12 cellular contexts compared by ENCODE assay signal in genomic region chr2:36562245-36562644, GRCh38. TPM values are rescaled to one million over a fixed set of nuclear protein-coding genes. Genes with fewer than 3 reads are reported as not detected.
DNase-seq lines count a peak whose midpoint lies in the region; FAIRE-seq and TF ChIP-seq lines count a peak whose summit lies in the region.
"Had no signal": no experiment of that assay in that cellular context is flagged by ENCODE, and none has a peak within 500 bp of the region (broad histone marks: within the 10 kb centered on the region; RNA-seq: fewer than 3 reads in every experiment).

No MANE protein-coding gene starts in this region.

- in situ Hi-C loops in brain microvascular endothelial cell (cut with HindIII; ENCODE audit: low pct_ligation_motif_present, low sequenced_read_pairs): no loop called here

- intact Hi-C loops in sigmoid colon (cut with DNase I): no loop called here

- no peak overlapping the region for H3K4me3 ChIP-seq in HUES64 (ENCODE audit: low read length)
- no peak overlapping the region for H3K4me3 ChIP-seq in brain microvascular endothelial cell (ENCODE audit: low read depth, low read length)
- no peak overlapping the region for H3K4me3 ChIP-seq in sigmoid colon

- peak; percentile 40 for FAIRE-seq in A204.1 (lab: Jason Lieb, UNC)

- TF ChIP-seq CTCF in brain microvascular endothelial cell (IDR thresholded peaks at IDR 0.05; ENCODE audit: low read depth, low read length, missing control alignments) (no peak), sigmoid colon (IDR thresholded peaks at IDR 0.05) (no peak)

- DNase-seq in brain microvascular endothelial cell (no peak), kidney tubule cell (ENCODE audit: low spot score) (peak; percentile 72), HPDE6-E6E7 (ENCODE audit: extremely low spot score) (no peak), NCI-H187 treated with DMSO at 0.1 percent for 48 hours (lab: John Stamatoyannopoulos, UW) (no peak), sigmoid colon (no peak), SKM-1 (lab: John Stamatoyannopoulos, UW; ENCODE audit: unreplicated experiment) (no peak)
- DNase-seq: activated T-cell treated with anti-CD3 and anti-CD28 coated beads for 4 hours; caudate nucleus; NCI-H1436 treated with DMSO at 0.1 percent for 48 hours; stimulated activated CD4-positive, alpha-beta T cell treated with anti-CD3 and anti-CD28 coated beads, Interleukin-1b, Interleukin-23, amount 100 ng/mL, for 48 hours had no signal

- 96% methylated on average over 1 of the region's 1 CpG for WGBS in HUES64
- WGBS in sigmoid colon, 2 donors: 95 to 96% methylated on average over 1 of the region's 1 CpG

- no peak for TF ChIP-seq EP300 in sigmoid colon (IDR thresholded peaks at IDR 0.05)

- TF ChIP-seq POLR2A in sigmoid colon (IDR thresholded peaks at IDR 0.05): no peak

- H3K36me3 ChIP-seq in HUES64 (ENCODE audit: insufficient read depth, low read length) (peaks cover 18% of the 10 kb centered on the region), brain microvascular endothelial cell (replicated peaks) (no peaks in the 10 kb centered on the region), sigmoid colon (peaks cover 0 to 4% (median 0%) of the 10 kb centered on the region in 4 donors)

- H3K9me3 ChIP-seq in HUES64 (ENCODE audit: insufficient read depth, low read depth, low read length) (no peaks in the 10 kb centered on the region), sigmoid colon (no peaks in the 10 kb centered on the region)

- H3K9ac ChIP-seq in HUES64 (ENCODE audit: low read depth, low read length): no peak overlapping the region

- H3K27ac ChIP-seq in HUES64 (ENCODE audit: low read depth, low read length) (0 out of 2 replicates have a peak overlapping the region, but pooled peaks have one; percentile 7), brain microvascular endothelial cell (peak overlapping the region; percentile 96), sigmoid colon (peak overlapping the region in 2 of 4 donors; percentile 50 to 69)

- H3K27me3 ChIP-seq in HUES64 (ENCODE audit: insufficient read depth, low read length) (no peaks in the 10 kb centered on the region), brain microvascular endothelial cell (replicated peaks) (no peaks in the 10 kb centered on the region), sigmoid colon (no peaks in the 10 kb centered on the region)

- peaks cover 57% of the 10 kb centered on the region for H3K4me1 ChIP-seq in HUES64 (ENCODE audit: insufficient read depth, low read length)
- H3K4me1 ChIP-seq in sigmoid colon: peaks cover 0 to 15% (median 10%) of the 10 kb centered on the region in 4 donors

RNA-seq across cellular contexts. Expression of gene FEZ2, which starts 35.7 kb away (rescaled TPM):
- polyA plus RNA-seq in HUES64 (2013, experiment 1 of 2): 21.7 TPM
- polyA plus RNA-seq in HUES64 (2013, experiment 2 of 2): 34.9 TPM
- total RNA-seq in sigmoid colon: 10 to 100 TPM; 36.2 to 53.9 (median 47.6) TPM
- polyA plus RNA-seq in sigmoid colon: 10 to 100 TPM; 25.9 to 44.2 (median 34.8) TPM
